In genomic region chrX:111490683-111491082, GRCh38 we compare ENCODE assay signal across 24 cellular contexts. TPM values are rescaled to one million over a fixed set of nuclear protein-coding genes. Genes with fewer than 3 reads are reported as not detected.
A peak's percentile ranks its signal among the peaks of the same experiment; 100 is the strongest.
DNase-seq lines count a peak whose midpoint lies in the region; ATAC-seq and TF ChIP-seq lines count a peak whose summit lies in the region.
"Had no signal": no experiment of that assay in that cellular context is flagged by ENCODE, and none has a peak within 500 bp of the region (broad histone marks: within the 10 kb centered on the region; RNA-seq: fewer than 3 reads in every experiment).

No MANE protein-coding gene starts in this region.

- no peak for TF ChIP-seq CTCF in WERI-Rb-1 (IDR thresholded peaks at IDR 0.05; ENCODE audit: low read depth, low read length)
- TF ChIP-seq CTCF in mesothelial cell of epicardium (IDR thresholded peaks at IDR 0.05; ENCODE audit: unreplicated experiment): no peak

- peak; percentile 11 for DNase-seq in NCI-H146 (lab: John Stamatoyannopoulos, UW)
- no peak for DNase-seq in NCI-H146 treated with DMSO at 0.1 percent for 48 hours (lab: John Stamatoyannopoulos, UW; ENCODE audit: unreplicated experiment)
- peak; percentile 23 for DNase-seq in NCI-H1436 (lab: John Stamatoyannopoulos, UW)
- DNase-seq in WERI-Rb-1: no peak
- DNase-seq in mesothelial cell of epicardium (ENCODE audit: low spot score in 2 of 2, unreplicated experiment in 2 of 2): no peak
- no peak for DNase-seq in left lobe of liver (ENCODE audit: low spot score)
- no peak for DNase-seq in NCI-H2029 (lab: John Stamatoyannopoulos, UW)
- DNase-seq in kidney tubule cell (ENCODE audit: low spot score): no peak
- DNase-seq: 8988T; activated B cell treated with CpG ODN at 0.5 μM for 24 hours; activated CD4-positive, alpha-beta memory T cell treated with anti-CD3 and anti-CD28 coated beads for 36 hours; activated T-cell treated with anti-CD3 and anti-CD28 coated beads for 4 hours; adrenal gland; endodermal cell; left colon; naive thymus-derived CD8-positive, alpha-beta T cell; ovary; stimulated activated CD8-positive, alpha-beta memory T cell treated with anti-CD3 and anti-CD28 coated beads, Interleukin-4, amount 100 ng/mL, for 48 hours; trophoblast cell had no signal

- H3K4me1 Mint-ChIP-seq in mesothelial cell of epicardium: peaks cover 21% of the 10 kb centered on the region
- H3K4me1 Mint-ChIP-seq: activated B cell treated with CpG ODN at 0.5 μM for 24 hours; B cell; naive thymus-derived CD8-positive, alpha-beta T cell had no signal

- peaks cover 3% of the 10 kb centered on the region for H3K36me3 Mint-ChIP-seq in mesothelial cell of epicardium
- H3K36me3 Mint-ChIP-seq: activated CD4-positive, alpha-beta memory T cell treated with anti-CD3 and anti-CD28 coated beads for 36 hours had no signal

- no peaks in the 10 kb centered on the region for H3K9me3 ChIP-seq in WERI-Rb-1 (ENCODE audit: severe bottlenecking)
- H3K9me3 ChIP-seq: adrenal gland, ovary had no signal

- H3K27me3 ChIP-seq in WERI-Rb-1 (ENCODE audit: insufficient read depth, low read depth, severe bottlenecking): no peaks in the 10 kb centered on the region
- H3K27me3 ChIP-seq: ovary, right atrium auricular region had no signal

- no peak overlapping the region for H3K4me3 ChIP-seq in WERI-Rb-1 (ENCODE audit: low read depth, low read length)
- H3K4me3 ChIP-seq: adrenal gland, coronary artery, ovary, right atrium auricular region had no signal

- H3K27ac Mint-ChIP-seq in mesothelial cell of epicardium: peak overlapping the region; percentile 40
- H3K27ac Mint-ChIP-seq: activated B cell treated with CpG ODN at 0.5 μM for 24 hours; activated CD4-positive, alpha-beta memory T cell treated with anti-CD3 and anti-CD28 coated beads for 36 hours; B cell; endodermal cell; naive thymus-derived CD8-positive, alpha-beta T cell had no signal

- H3K27me3 Mint-ChIP-seq in mesothelial cell of epicardium (ENCODE audit: low read depth): no peaks in the 10 kb centered on the region
- H3K27me3 Mint-ChIP-seq: activated CD4-positive, alpha-beta memory T cell treated with anti-CD3 and anti-CD28 coated beads for 36 hours had no signal

- peaks cover 12% of the 10 kb centered on the region for H3K9me3 Mint-ChIP-seq in mesothelial cell of epicardium
- H3K9me3 Mint-ChIP-seq: activated B cell treated with CpG ODN at 0.5 μM for 24 hours; activated CD4-positive, alpha-beta memory T cell treated with anti-CD3 and anti-CD28 coated beads for 36 hours; endodermal cell had no signal

- H3K36me3 ChIP-seq in WERI-Rb-1: no peaks in the 10 kb centered on the region
- H3K36me3 ChIP-seq: adrenal gland, ovary, right atrium auricular region had no signal

- ATAC-seq in left lobe of liver: no peak
- ATAC-seq: left colon; naive thymus-derived CD8-positive, alpha-beta T cell had no signal

- 0 out of 2 replicates have a peak overlapping the region, but pooled peaks have one; percentile 0 for H3K27ac ChIP-seq in WERI-Rb-1
- H3K27ac ChIP-seq: adrenal gland, coronary artery, ovary, right atrium auricular region, RWPE1 had no signal

- H3K4me3 Mint-ChIP-seq in mesothelial cell of epicardium: no peak overlapping the region
- H3K4me3 Mint-ChIP-seq: activated B cell treated with CpG ODN at 0.5 μM for 24 hours; activated CD4-positive, alpha-beta memory T cell treated with anti-CD3 and anti-CD28 coated beads for 36 hours; B cell; endodermal cell; naive thymus-derived CD8-positive, alpha-beta T cell had no signal

RNA-seq across cellular contexts. Expression of gene SERTM2, which starts 20.8 kb away (rescaled TPM):
- total RNA-seq in mesothelial cell of epicardium: 3.6 to 3.8 TPM (median 3.7 TPM) in 3 replicates
- total RNA-seq in left lobe of liver: 0.05 TPM
- total RNA-seq: activated B cell treated with CpG ODN at 0.5 μM for 24 hours; activated CD4-positive, alpha-beta memory T cell treated with anti-CD3 and anti-CD28 coated beads for 36 hours; B cell; mesenteric fat pad; naive thymus-derived CD8-positive, alpha-beta T cell; right atrium auricular region had no signal

Comparison
In these comparisons a context has a peak if more than half of its experiments do, and no peak if none do; other contexts are left out.
1. DNase-seq: peak in NCI-H146 (single experiment) and NCI-H1436 (single experiment); none in NCI-H146 treated with DMSO at 0.1 percent for 48 hours (single experiment), WERI-Rb-1 (single experiment), mesothelial cell of epicardium (0 of 2), left lobe of liver (single experiment), NCI-H2029 (single experiment) and kidney tubule cell (single experiment).